ENCODE assay signal across 8 cellular contexts in the genomic region with DNA sequence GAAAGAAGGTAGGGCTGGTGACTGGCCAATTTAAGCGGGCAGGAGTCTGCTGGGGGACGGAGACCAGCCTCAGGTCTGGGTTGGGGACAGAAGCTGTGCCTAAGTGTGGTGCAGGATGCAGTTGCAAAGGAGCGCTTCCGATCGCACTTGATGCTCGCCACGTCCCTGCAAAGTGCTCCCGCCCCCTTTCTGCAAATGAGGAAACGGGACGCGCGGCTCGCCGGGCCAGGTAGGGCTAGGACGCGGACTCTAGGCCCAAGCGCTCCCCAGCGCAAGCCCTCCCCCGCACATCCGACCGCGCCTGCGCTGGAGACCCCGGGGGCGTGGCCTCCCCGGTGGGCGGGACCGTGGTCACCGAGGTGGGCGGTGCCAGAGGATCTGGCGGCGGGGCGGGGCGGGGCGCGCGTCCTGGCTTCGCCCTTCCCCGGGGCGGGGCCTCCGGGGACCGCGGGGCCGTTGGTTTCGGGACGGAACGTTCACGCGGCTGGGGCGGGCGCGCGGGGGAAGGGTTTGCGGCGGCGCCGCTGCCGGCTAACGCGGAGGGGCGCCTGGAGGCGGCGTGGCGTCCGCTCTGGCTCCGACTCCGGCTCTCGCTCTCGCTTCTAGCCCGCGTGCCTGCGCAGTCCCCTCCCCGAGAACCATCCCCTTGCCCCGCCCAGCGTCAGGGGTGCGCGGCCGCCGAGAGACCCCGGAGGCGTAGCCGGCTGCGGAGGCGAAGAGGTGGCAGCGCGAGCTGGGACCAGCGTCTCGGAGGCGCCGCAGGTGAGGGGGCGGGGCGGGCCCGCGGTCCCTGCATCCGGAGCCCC. TPM values are rescaled to one million over a fixed set of nuclear protein-coding genes. Genes with fewer than 3 reads are reported as not detected.
DNase-seq lines count a peak whose midpoint lies in the region; ATAC-seq and TF ChIP-seq lines count a peak whose summit lies in the region.

TSS of gene FAM118A (plus strand) at position 513 of the 806 bp plus-strand sequence. CDS start 12,446 bp downstream, outside the sequence.

- WGBS in psoas muscle, 3 donors, result 0 to 1% (median 1%) methylated on average over 47 to 95 of the region's 95 CpGs
- WGBS in urinary bladder, result under 1% methylated on average over 95 of the region's 95 CpGs

- ATAC-seq in GM18498 (IDR thresholded peaks at IDR 0.05; ENCODE audit: unreplicated experiment) (peak; percentile 85), HG02884 (IDR thresholded peaks at IDR 0.05; ENCODE audit: unreplicated experiment) (peak; percentile 75), left ventricle myocardium superior (peak; percentile 96), psoas muscle (peak; percentile 94 to 97 (median 96))

- H3K36me3 ChIP-seq in psoas muscle (ENCODE audit: insufficient read depth in 1 of 2, low read depth in 1 of 2) (no peaks in the 10 kb centered on the region), urinary bladder (ENCODE audit: insufficient read depth) (no peaks in the 10 kb centered on the region)

- H3K27ac ChIP-seq in angular gyrus (ENCODE audit: low read depth, low read length), result peak within 1 kb of the TSS; percentile 87
- peak within 1 kb of the TSS; percentile 92 for H3K27ac ChIP-seq in psoas muscle
- H3K27ac ChIP-seq in urinary bladder (ENCODE audit: low read depth), result peak within 1 kb of the TSS; percentile 72

- H3K4me3 ChIP-seq in psoas muscle, result peak within 1 kb of the TSS; percentile 99
- peak within 1 kb of the TSS; percentile 79 for H3K4me3 ChIP-seq in urinary bladder (ENCODE audit: low read depth, low read length)

- H3K4me1 ChIP-seq in psoas muscle, result peaks cover 10% of the 10 kb centered on the region
- no peaks in the 10 kb centered on the region for H3K4me1 ChIP-seq in urinary bladder (ENCODE audit: insufficient read depth)

- DNase-seq in NCI-H1694 (lab: John Stamatoyannopoulos, UW), result peak; percentile 89
- peak; percentile 90 to 98 (median 94) for DNase-seq in T-helper 2 cell
- DNase-seq in left ventricle myocardium superior, result peak; percentile 97
- peak; percentile 93 to 96 for DNase-seq in psoas muscle

- H3K27me3 ChIP-seq in psoas muscle (ENCODE audit: insufficient read depth in 3 of 3, low read length in 2 of 3), result no peaks in the 10 kb centered on the region

- no peak for TF ChIP-seq CTCF in psoas muscle (IDR thresholded peaks at IDR 0.05)

- intact Hi-C loops in left ventricle myocardium superior (cut with micrococcal nuclease) (no loop called here), psoas muscle (cut with DNase I) (no loop called here)

- no peaks in the 10 kb centered on the region for H3K9me3 ChIP-seq in psoas muscle

RNA-seq across cellular contexts. Expression of gene FAM118A, which starts in this region (rescaled TPM):
- total RNA-seq in left ventricle myocardium superior (20.7 TPM), psoas muscle (10 to 100 TPM; 14.2 to 25.5 (median 16.6) TPM), urinary bladder (14.9 TPM)
- polyA plus RNA-seq in psoas muscle (10 to 100 TPM in 2 of 3 donors, 1 to 10 TPM in 1; 5.8 to 18.8 (median 15.6) TPM), urinary bladder (20.1 TPM)

Comparison
In these comparisons a context has a peak if more than half of its experiments do, and no peak if none do; other contexts are left out.
1. Peak in every context shown above with its lines: DNase-seq, ATAC-seq, H3K4me3 ChIP-seq and H3K27ac ChIP-seq.